In the genomic region with DNA sequence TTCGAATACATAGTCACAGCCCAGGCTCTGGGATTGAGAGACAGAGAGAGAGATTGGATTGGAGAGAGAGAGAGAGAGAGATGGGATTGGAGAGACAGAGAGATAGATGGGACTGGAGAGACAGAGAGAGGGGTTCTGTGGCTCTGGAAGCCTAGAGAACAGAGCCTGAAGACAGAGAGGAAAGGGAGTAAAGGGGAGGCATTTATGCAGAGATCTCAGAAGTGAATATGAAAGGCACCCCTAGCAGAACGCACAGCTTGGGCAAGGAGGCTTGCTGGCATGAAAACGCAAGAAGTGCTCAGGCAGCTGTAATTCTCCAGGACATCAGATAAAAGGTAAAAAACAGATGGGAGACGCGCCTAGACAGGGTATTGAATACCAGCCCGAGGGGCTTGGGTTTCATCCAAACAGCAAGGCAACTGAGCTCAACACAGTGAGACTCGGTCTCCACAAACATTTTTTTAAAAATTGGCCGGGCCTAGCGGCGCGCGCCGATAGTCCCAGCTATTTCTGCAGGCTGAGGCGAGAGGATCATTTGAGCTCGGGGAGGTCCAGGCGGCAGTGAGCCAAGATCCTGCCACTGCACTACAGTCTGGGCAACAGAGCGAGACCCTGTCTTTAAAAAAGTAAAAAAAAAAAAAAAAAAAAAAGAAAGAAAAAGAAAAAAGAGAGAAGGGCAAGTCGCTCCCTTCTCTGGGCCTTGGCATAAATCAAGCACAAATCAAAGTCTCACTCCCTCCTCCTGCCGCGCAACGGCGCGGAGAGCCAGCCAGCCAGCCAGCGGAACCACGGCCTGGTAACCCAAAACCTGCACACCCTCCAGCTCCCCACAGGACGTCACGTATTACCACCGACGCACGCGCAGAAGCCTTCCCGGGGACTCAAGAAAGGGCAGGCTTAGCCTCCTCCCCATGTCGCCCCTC, we compare ENCODE assay signal across 8 cellular contexts. TPM values are rescaled to one million over a fixed set of nuclear protein-coding genes. Genes with fewer than 3 reads are reported as not detected.
DNase-seq lines count a peak whose midpoint lies in the region; ATAC-seq and TF ChIP-seq lines count a peak whose summit lies in the region.

No MANE protein-coding gene starts in this region.

- DNase-seq in activated naive CD4-positive, alpha-beta T cell treated with anti-CD3 and anti-CD28 coated beads, Interleukin-2, amount 10 ng/mL, durations not matched to agents 7 days and 5 days, result no peak
- DNase-seq in right cardiac atrium (peak; percentile 100), gastrocnemius medialis (no peak), GDM1 (lab: John Stamatoyannopoulos, UW) (no peak), GF-D8 (lab: John Stamatoyannopoulos, UW) (no peak)

- H4K20me1 ChIP-seq in BLaER1, result peaks cover 35% of the 10 kb centered on the region

- peaks cover 30% of the 10 kb centered on the region for H3K4me1 Mint-ChIP-seq in activated naive CD4-positive, alpha-beta T cell treated with anti-CD3 and anti-CD28 coated beads, Interleukin-2, amount 10 ng/mL, durations not matched to agents 7 days and 5 days

- H3K9me3 ChIP-seq in BLaER1, result no peaks in the 10 kb centered on the region; the same call in 1 of the 2 replicates
- no peaks in the 10 kb centered on the region for H3K9me3 ChIP-seq in KOPT-K1 (ENCODE audit: insufficient read depth, low read length, poor library complexity, severe bottlenecking)
- no peaks in the 10 kb centered on the region for H3K9me3 ChIP-seq in right cardiac atrium (ENCODE audit: control insufficient read depth, low read length)
- no peaks in the 10 kb centered on the region for H3K9me3 ChIP-seq in gastrocnemius medialis

- H3K9ac ChIP-seq in BLaER1, result peak overlapping the region; percentile 87

- peak overlapping the region; percentile 65 for H3K4me3 ChIP-seq in BLaER1
- peak overlapping the region; percentile 61 for H3K4me3 ChIP-seq in right cardiac atrium (ENCODE audit: low read length)
- H3K4me3 ChIP-seq in gastrocnemius medialis, result peak overlapping the region; percentile 40 to 61 (median 53)

- ATAC-seq in GM19324 (IDR thresholded peaks at IDR 0.05; ENCODE audit: low FRiP score, unreplicated experiment) (peak; percentile 3), right cardiac atrium (peak; percentile 25 to 35), gastrocnemius medialis (peak; percentile 15 to 16)

- peaks cover 47% of the 10 kb centered on the region for H3K4me1 ChIP-seq in BLaER1
- H3K4me1 ChIP-seq in right cardiac atrium (ENCODE audit: control insufficient read depth, insufficient read depth, low read length), result peaks cover 4% of the 10 kb centered on the region
- peaks cover 39 to 45% of the 10 kb centered on the region in 2 donors for H3K4me1 ChIP-seq in gastrocnemius medialis

- H3K36me3 ChIP-seq in BLaER1, result peaks cover 19% of the 10 kb centered on the region
- H3K36me3 ChIP-seq in KOPT-K1 (ENCODE audit: insufficient read depth, low read length), result peaks cover 25% of the 10 kb centered on the region
- peaks cover 0 to 7% of the 10 kb centered on the region in 2 donors for H3K36me3 ChIP-seq in gastrocnemius medialis

- peak overlapping the region; percentile 97 for H3K4me2 ChIP-seq in BLaER1

- H3K27ac ChIP-seq in BLaER1 (peak overlapping the region; percentile 89), KOPT-K1 (ENCODE audit: low read depth, low read length, poor library complexity, severe bottlenecking) (peak overlapping the region; percentile 47), right cardiac atrium (ENCODE audit: low read length) (peak overlapping the region; percentile 91), gastrocnemius medialis (peak overlapping the region; percentile 90 to 93 (median 92))

- peak in 2 of 5 experiments; percentile 18 to 23 for TF ChIP-seq CTCF in gastrocnemius medialis (IDR thresholded peaks at IDR 0.05 in 4 of 5, conservative IDR thresholded peaks at IDR 0.05 in 1 of 5)

- H3K27me3 ChIP-seq in BLaER1 (no peaks in the 10 kb centered on the region), right cardiac atrium (ENCODE audit: control insufficient read depth, insufficient read depth) (no peaks in the 10 kb centered on the region), gastrocnemius medialis (no peaks in the 10 kb centered on the region)

- H3K4me3 Mint-ChIP-seq in activated naive CD4-positive, alpha-beta T cell treated with anti-CD3 and anti-CD28 coated beads, Interleukin-2, amount 10 ng/mL, durations not matched to agents 7 days and 5 days, result peak overlapping the region; percentile 92

- peak overlapping the region; percentile 98 for H3K27ac Mint-ChIP-seq in activated naive CD4-positive, alpha-beta T cell treated with anti-CD3 and anti-CD28 coated beads, Interleukin-2, amount 10 ng/mL, durations not matched to agents 7 days and 5 days

- 1% methylated on average over 33 of the region's 33 CpGs for WGBS in right cardiac atrium

- CTCF ChIA-PET in activated naive CD4-positive, alpha-beta T cell treated with anti-CD3 and anti-CD28 coated beads, Interleukin-2, amount 10 ng/mL, durations not matched to agents 7 days and 5 days (lab: Charles Lee), result interaction anchor here (0.7 to 1.3 kb wide), 5 partner anchors 10 to 51 kb away, joined by 3 read pairs; partner anchors contain the start of genes ZNF616 and ZNF836

- TF ChIP-seq POLR2A in gastrocnemius medialis (IDR thresholded peaks at IDR 0.05), result no peak

- H3K9me3 Mint-ChIP-seq in activated naive CD4-positive, alpha-beta T cell treated with anti-CD3 and anti-CD28 coated beads, Interleukin-2, amount 10 ng/mL, durations not matched to agents 7 days and 5 days, result peaks cover 1% of the 10 kb centered on the region

- intact Hi-C loops in right cardiac atrium (cut with DNase I) (loop anchor here in 1 of 4 donors (5.0 kb wide), 1 partner anchor 52 kb away; the partner anchor contains the start of gene ZNF616), gastrocnemius medialis (cut with DNase I; ENCODE audit: low total_unique reads) (loop anchor here (1.0 to 5.0 kb wide), 5 partner anchors 11 to 822 kb away; partner anchors contain the start of genes ETFB, ZNF616 and ZNF836)

- H3K36me3 Mint-ChIP-seq in activated naive CD4-positive, alpha-beta T cell treated with anti-CD3 and anti-CD28 coated beads, Interleukin-2, amount 10 ng/mL, durations not matched to agents 7 days and 5 days, result peaks cover 21% of the 10 kb centered on the region

- H3K27me3 Mint-ChIP-seq in activated naive CD4-positive, alpha-beta T cell treated with anti-CD3 and anti-CD28 coated beads, Interleukin-2, amount 10 ng/mL, durations not matched to agents 7 days and 5 days, result no peaks in the 10 kb centered on the region

- in situ Hi-C loops in gastrocnemius medialis (cut with MboI; ENCODE audit: low sequenced_read_pairs in 4 of 4), result no loop called here

RNA-seq across cellular contexts. Expression of gene PPP2R1A, which starts 0.8 kb away (rescaled TPM):
- 100 to 1,000 TPM; 370 to 446 (median 409) TPM for total RNA-seq in right cardiac atrium
- 235 TPM for polyA plus RNA-seq in right cardiac atrium
- 100 to 1,000 TPM; 263 to 302 (median 290) TPM for total RNA-seq in gastrocnemius medialis

RNA-seq across cellular contexts. Expression of gene ZNF836, which starts 17.7 kb away (rescaled TPM):
- total RNA-seq in right cardiac atrium (1 to 10 TPM; 5.6 to 9.4 (median 8.6) TPM), gastrocnemius medialis (1 to 10 TPM; 1.2 to 4.9 (median 2.3) TPM)
- 3.4 TPM for polyA plus RNA-seq in right cardiac atrium

RNA-seq across cellular contexts. Expression of gene ZNF616, which starts 49.3 kb away (rescaled TPM):
- total RNA-seq in right cardiac atrium (1 to 10 TPM; 5.7 to 8.2 (median 6.6) TPM), gastrocnemius medialis (1 to 10 TPM; 1.1 to 5.3 (median 2.4) TPM)
- 1.6 TPM for polyA plus RNA-seq in right cardiac atrium

Comparison
In these comparisons a context has a peak if more than half of its experiments do, and no peak if none do; other contexts are left out.
1. DNase-seq: peak in right cardiac atrium (3 of 3); none in activated naive CD4-positive, alpha-beta T cell treated with anti-CD3 and anti-CD28 coated beads, Interleukin-2, amount 10 ng/mL, durations not matched to agents 7 days and 5 days (single experiment), gastrocnemius medialis (0 of 2), GDM1 (single experiment) and GF-D8 (single experiment).
2. Peak in every context shown above with its lines, with median percentiles within 50 percentile points of each other: H3K27ac ChIP-seq, H3K4me3 ChIP-seq and ATAC-seq.